ENCODE assay signal across 2 cellular contexts in genomic region chr1:15825800-15826199, GRCh38.
TF ChIP-seq lines count a peak whose summit lies in the region.

No MANE protein-coding gene starts in this region.

TF ChIP-seq in HEK293, 187 proteins besides CTCF, POLR2A, EP300 and RAD21:
- no peak for TF ChIP-seq ZNF549 (tag by site-specific recombination; IDR thresholded peaks at IDR 0.05)
- TF ChIP-seq ZBTB17 (tag by site-specific recombination; IDR thresholded peaks at IDR 0.05), result peak; percentile 59
- TF ChIP-seq PRDM1 (tag by site-specific recombination; IDR thresholded peaks at IDR 0.05), result peak; percentile 68; the same call in 1 of the 2 replicates
- 0 out of 2 replicates have a peak, but pooled peaks have one; percentile 23 for TF ChIP-seq ZNF362 (tag by site-specific recombination; IDR thresholded peaks at IDR 0.05)
- no peak for TF ChIP-seq ZNF792 (tag by site-specific recombination; IDR thresholded peaks at IDR 0.05)
- TF ChIP-seq ZNF514 (tag by site-specific recombination; IDR thresholded peaks at IDR 0.05), result no peak

TF ChIP-seq in GM12878, 131 proteins besides CTCF, POLR2A, EP300 and RAD21:
- no peak for TF ChIP-seq RFX5 (IDR thresholded peaks at IDR 0.05; ENCODE audit: low read depth, low read length)
- TF ChIP-seq MLLT1 (IDR thresholded peaks at IDR 0.05), result no peak
- 0 out of 2 replicates have a peak, but pooled peaks have one; percentile 29 for TF ChIP-seq RELB (IDR thresholded peaks at IDR 0.05; ENCODE audit: low read depth)
- TF ChIP-seq HCFC1 (IDR thresholded peaks at IDR 0.05; ENCODE audit: low read length), result no peak
- TF ChIP-seq REST (IDR thresholded peaks at IDR 0.05; ENCODE audit: low read depth, low read length), result no peak
TF ChIP-seq in GM12878: peak in this region for 1.
